In the genomic region with DNA sequence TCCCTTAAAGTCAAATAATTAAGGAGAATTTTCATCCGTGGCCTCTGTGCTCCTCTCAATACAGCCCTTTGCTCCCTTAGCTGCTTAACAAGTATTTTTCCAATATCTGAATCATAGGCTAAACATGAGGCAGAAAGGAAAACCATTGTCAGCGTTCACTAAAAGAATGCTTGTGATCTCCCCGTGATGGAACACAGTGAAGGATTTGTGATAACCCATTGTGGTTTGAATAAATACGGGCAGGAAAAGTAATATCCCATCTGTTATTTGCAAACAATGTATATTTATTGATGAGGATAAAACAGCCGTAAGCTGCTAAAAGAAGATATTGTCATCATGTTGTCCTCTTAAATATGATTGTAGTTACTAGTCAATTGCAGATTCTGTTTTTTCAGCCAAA, we compare ENCODE assay signal across 17 cellular contexts.
"Had no signal": no experiment of that assay in that cellular context is flagged by ENCODE, and none has a peak within 500 bp of the region (broad histone marks: within the 10 kb centered on the region; RNA-seq: fewer than 3 reads in every experiment).

No MANE protein-coding gene starts in this region.

- H3K9me3 ChIP-seq: left ventricle myocardium inferior, testis, tibial nerve, upper lobe of right lung, vagina had no signal

- ATAC-seq: left cardiac atrium; naive thymus-derived CD4-positive, alpha-beta T cell; right cardiac atrium; upper lobe of right lung had no signal

- H3K27ac ChIP-seq: left ventricle myocardium inferior, testis, tibial nerve, upper lobe of right lung, vagina had no signal

- H3K4me1 ChIP-seq: left ventricle myocardium inferior, testis, tibial nerve, upper lobe of right lung, vagina had no signal

- DNase-seq: central memory CD4-positive, alpha-beta T cell; cortex of kidney; effector CD4-positive, alpha-beta T cell; glutamatergic neuron; left cardiac atrium; left ventricle myocardium inferior; naive thymus-derived CD4-positive, alpha-beta T cell; nephron progenitor cell; right cardiac atrium; small intestine; stimulated activated CD4-positive, alpha-beta T cell treated with anti-CD3 and anti-CD28 coated beads, Interleukin-2, amount 100 ng/mL, for 48 hours; stimulated activated naive CD4-positive, alpha-beta T cell treated with Interleukin-2 at 50 U/mL for 16 hours; testis; upper lobe of right lung had no signal

- H3K27me3 ChIP-seq: testis, tibial nerve, upper lobe of right lung, vagina had no signal

- H3K36me3 ChIP-seq: left ventricle myocardium inferior, tibial nerve, upper lobe of right lung, vagina had no signal

- H3K4me3 ChIP-seq: left ventricle myocardium inferior, lung, testis, tibial nerve, upper lobe of right lung, vagina had no signal
